21 cellular contexts compared by ENCODE assay signal in genomic region chr20:49599746-49600113, GRCh38. TPM values are rescaled to one million over a fixed set of nuclear protein-coding genes. Genes with fewer than 3 reads are reported as not detected.
DNase-seq lines count a peak whose midpoint lies in the region; ATAC-seq, FAIRE-seq and TF ChIP-seq lines count a peak whose summit lies in the region.
"Had no signal": no experiment of that assay in that cellular context is flagged by ENCODE, and none has a peak within 500 bp of the region (broad histone marks: within the 10 kb centered on the region; RNA-seq: fewer than 3 reads in every experiment).

No MANE protein-coding gene starts in this region.

- peaks cover 34% of the 10 kb centered on the region for H3K36me3 Mint-ChIP-seq in T-helper 1 cell treated with Interleukin-12 subunit alpha and Interleukin-12 subunit beta and Interleukin-4 antibody, amounts not matched to agents 30 μg/mL and 1 μg/mL, for 36 hours (ENCODE audit: low read depth)
- H3K36me3 Mint-ChIP-seq in natural killer cell treated with Interleukin-12 subunit alpha and Interleukin-12 subunit beta and Interleukin-15 and Interleukin-18, amount 100 ng/mL, for 72 hours = peaks cover 5% of the 10 kb centered on the region
- no peaks in the 10 kb centered on the region for H3K36me3 Mint-ChIP-seq in natural killer cell
- H3K36me3 Mint-ChIP-seq: CD8-positive, alpha-beta memory T cell had no signal

- H3K4me1 Mint-ChIP-seq in T-helper 1 cell treated with Interleukin-12 subunit alpha and Interleukin-12 subunit beta and Interleukin-4 antibody, amounts not matched to agents 30 μg/mL and 1 μg/mL, for 36 hours (ENCODE audit: low read depth) = peaks cover 48% of the 10 kb centered on the region
- H3K4me1 Mint-ChIP-seq in natural killer cell treated with Interleukin-12 subunit alpha and Interleukin-12 subunit beta and Interleukin-15 and Interleukin-18, amount 100 ng/mL, for 72 hours (ENCODE audit: low read depth in 2 of 2) = peaks cover 19 to 24% of the 10 kb centered on the region in 2 donors
- H3K4me1 Mint-ChIP-seq in natural killer cell = peaks cover 18 to 19% of the 10 kb centered on the region in 2 donors

- no peaks in the 10 kb centered on the region for H3K9me3 ChIP-seq in K562 (replicated peaks; ENCODE audit: control insufficient read depth, insufficient read depth, low read depth, low read length)

- TF ChIP-seq CTCF in natural killer cell (IDR thresholded peaks at IDR 0.05) (no peak), K562 (IDR thresholded peaks at IDR 0.05 in 2 of 3, conservative IDR thresholded peaks at IDR 0.05 in 1 of 3; ENCODE audit: insufficient read depth in 2 of 3, low read depth in 1 of 3, low read length in 3 of 3) (no peak)

- H3K4me3 Mint-ChIP-seq in T-helper 1 cell treated with Interleukin-12 subunit alpha and Interleukin-12 subunit beta and Interleukin-4 antibody, amounts not matched to agents 30 μg/mL and 1 μg/mL, for 36 hours = no peak overlapping the region
- no peak overlapping the region for H3K4me3 Mint-ChIP-seq in natural killer cell treated with Interleukin-12 subunit alpha and Interleukin-12 subunit beta and Interleukin-15 and Interleukin-18, amount 100 ng/mL, for 72 hours
- no peak overlapping the region for H3K4me3 Mint-ChIP-seq in natural killer cell
- H3K4me3 Mint-ChIP-seq: CD8-positive, alpha-beta memory T cell had no signal

- no peak overlapping the region for H3K9ac ChIP-seq in K562 (ENCODE audit: insufficient read depth in 1 of 2, low read depth in 2 of 2, low read length in 2 of 2)

- 0 out of 5 replicates have a peak, but pooled peaks cover 0 to 3% of the 10 kb centered on the region in 2 experiments for H3K4me1 ChIP-seq in K562 (replicated peaks in 1 of 2; ENCODE audit: control insufficient read depth in 2 of 2, insufficient read depth in 2 of 2, low read length in 2 of 2)

- TF ChIP-seq POLR2A in K562 (conservative IDR thresholded peaks at IDR 0.05) = no peak

- no TSS peak for BruUV-seq in K562 (replicated peaks; lab: Mats Ljungman, UMichigan)

- H3K27me3 ChIP-seq in K562 (ENCODE audit: control insufficient read depth in 2 of 2, insufficient read depth in 2 of 2, low read length in 2 of 2) = peaks cover 21 to 37% of the 10 kb centered on the region in 2 experiments; a peak in 4 of 5 replicates

- intact Hi-C loops in natural killer cell (cut with micrococcal nuclease) = no loop called here
- intact Hi-C loops in K562 (cut with micrococcal nuclease) = no loop called here

- H3K36me3 ChIP-seq in K562 (ENCODE audit: control insufficient read depth, insufficient read depth, low read length) = no peaks in the 10 kb centered on the region

- DNase-seq in T-helper 1 cell (no peak), natural killer cell (no peak), K562 (ENCODE audit: extremely low read depth in 1 of 4, low spot score in 3 of 4) (no peak), Kasumi-1 (lab: John Stamatoyannopoulos, UW) (no peak)
- DNase-seq in natural killer cell treated with Interleukin-12 subunit alpha and Interleukin-12 subunit beta and Interleukin-15 and Interleukin-18, amount 100 ng/mL, for 72 hours (ENCODE audit: low spot score) = peak; percentile 32
- DNase-seq: CD8-positive, alpha-beta memory T cell; DMS79 treated with DMSO at 0.1 percent for 48 hours; H7; MV-4-11; NCI-H1417 treated with DMSO at 0.1 percent for 48 hours; NCI-H2029 treated with DMSO at 0.1 percent for 48 hours; NCI-H2171 treated with DMSO at 0.1 percent for 48 hours; NCI-H446 treated with DMSO at 0.1 percent for 48 hours; NK-92 treated with Interleukin-12 subunit alpha and Interleukin-12 subunit beta, amount 100 ng/mL, for 24 hours; SHP77 had no signal

- H4K20me1 ChIP-seq in K562 (replicated peaks; ENCODE audit: control insufficient read depth, insufficient read depth, low read length) = peaks cover 4% of the 10 kb centered on the region; the same call in 1 of the 2 replicates

- ATAC-seq in natural killer cell treated with Interleukin-12 subunit alpha and Interleukin-12 subunit beta and Interleukin-15 and Interleukin-18, amount 100 ng/mL, for 72 hours = no peak
- no peak for ATAC-seq in natural killer cell
- ATAC-seq in K562 = no peak
- no peak for ATAC-seq in HG03095 (IDR thresholded peaks at IDR 0.05; ENCODE audit: unreplicated experiment)
- no peak for ATAC-seq in HG03442 (IDR thresholded peaks at IDR 0.05; ENCODE audit: unreplicated experiment)

- in situ Hi-C loops in K562 (cut with MboI) = loop anchor here (10.0 kb wide), 1 partner anchor 55 kb away; no protein-coding TSS in a partner anchor

- TF ChIP-seq RAD21 in K562 (CRISPR knock-in tag; conservative IDR thresholded peaks at IDR 0.05 in 1 of 2, IDR thresholded peaks at IDR 0.05 in 1 of 2) = no peak

- H3K79me2 ChIP-seq in K562 (ENCODE audit: control insufficient read depth, insufficient read depth, low read length) = no peaks in the 10 kb centered on the region

- H3K9me3 Mint-ChIP-seq in T-helper 1 cell treated with Interleukin-12 subunit alpha and Interleukin-12 subunit beta and Interleukin-4 antibody, amounts not matched to agents 30 μg/mL and 1 μg/mL, for 36 hours = no peaks in the 10 kb centered on the region
- H3K9me3 Mint-ChIP-seq in natural killer cell treated with Interleukin-12 subunit alpha and Interleukin-12 subunit beta and Interleukin-15 and Interleukin-18, amount 100 ng/mL, for 72 hours = no peaks in the 10 kb centered on the region
- H3K9me3 Mint-ChIP-seq in natural killer cell = no peaks in the 10 kb centered on the region

- no peak overlapping the region for H3K27ac ChIP-seq in K562 (ENCODE audit: extremely low read depth, low read depth, low read length)
- H3K27ac ChIP-seq: 22Rv1 had no signal

- H3K9me1 ChIP-seq in K562 (ENCODE audit: control insufficient read depth, insufficient read depth, low read length) = no peaks in the 10 kb centered on the region

- no peak overlapping the region for H3K4me2 ChIP-seq in K562 (ENCODE audit: insufficient read depth, low read length)

- no peaks in the 10 kb centered on the region for H3K27me3 Mint-ChIP-seq in T-helper 1 cell treated with Interleukin-12 subunit alpha and Interleukin-12 subunit beta and Interleukin-4 antibody, amounts not matched to agents 30 μg/mL and 1 μg/mL, for 36 hours (ENCODE audit: low read depth)
- no peaks in the 10 kb centered on the region for H3K27me3 Mint-ChIP-seq in natural killer cell treated with Interleukin-12 subunit alpha and Interleukin-12 subunit beta and Interleukin-15 and Interleukin-18, amount 100 ng/mL, for 72 hours
- H3K27me3 Mint-ChIP-seq in natural killer cell (ENCODE audit: low read depth in 2 of 2) = peaks cover 0 to 3% of the 10 kb centered on the region in 2 donors
- H3K27me3 Mint-ChIP-seq: CD8-positive, alpha-beta memory T cell had no signal

- peak overlapping the region; percentile 12 for H3K27ac Mint-ChIP-seq in T-helper 1 cell treated with Interleukin-12 subunit alpha and Interleukin-12 subunit beta and Interleukin-4 antibody, amounts not matched to agents 30 μg/mL and 1 μg/mL, for 36 hours
- H3K27ac Mint-ChIP-seq in natural killer cell treated with Interleukin-12 subunit alpha and Interleukin-12 subunit beta and Interleukin-15 and Interleukin-18, amount 100 ng/mL, for 72 hours = peak overlapping the region; percentile 44 to 80
- H3K27ac Mint-ChIP-seq in natural killer cell = no peak overlapping the region

- TF ChIP-seq EP300 in K562 (IDR thresholded peaks at IDR 0.05; ENCODE audit: low read length) = no peak

- no peak overlapping the region for H2AFZ ChIP-seq in K562 (ENCODE audit: low read depth, low read length)

- 0% methylated on average over 4 of the region's 4 CpGs for WGBS in K562 (ENCODE audit: insufficient coverage, low coverage, missing lambda C conversion rate)

- H3K4me3 ChIP-seq in K562 = no peak overlapping the region

- POLR2A ChIA-PET in K562 (lab: Yijun Ruan, JAX) = no interaction called here

- CTCF ChIA-PET in K562 (lab: Yijun Ruan, JAX; ENCODE audit: low intra/inter-chr PET ratio) = no interaction called here

- no peak for FAIRE-seq in K562 (lab: Jason Lieb, UNC)

RNA-seq across cellular contexts. Expression of gene PTGIS, which starts 31.8 kb away (rescaled TPM):
- total RNA-seq in natural killer cell treated with Interleukin-12 subunit alpha and Interleukin-12 subunit beta and Interleukin-15 and Interleukin-18, amount 100 ng/mL, for 72 hours = under 1 TPM in 1 of 2 donors, not detected in 1; 0.08 TPM
- total RNA-seq in natural killer cell (not detected), K562 (2014; rRNA removed) (not detected in 2 replicates), K562 (2014; rRNA removed; fragmentation: Illumina TruSeq; extraction: Trizol) (not detected in 2 replicates), K562 (2015; rRNA removed; fragmentation: Illumina TruSeq; extraction: Trizol) (not detected in 2 replicates), K562 (2021) (0.16 TPM in 1 of 2 replicates, not detected in the other)
- not detected in 2 replicates for total RNA-seq in K562 (2011; cell fraction: chromatin; rRNA removed; ENCODE audit: low replicate concordance)
- total RNA-seq in K562 (2011; cell fraction: nucleolus; rRNA removed) = not detected in 2 replicates
- not detected in 2 replicates for total RNA-seq in K562 (2011; cell fraction: nucleoplasm; rRNA removed)
- polyA plus RNA-seq in K562 (2011; rRNA removed) (not detected in 2 replicates), K562 (2014; fragmentation: Illumina TruSeq; extraction: Trizol) (not detected in 2 replicates), K562 (2014; fragmentation: Nextera tagmentation; extraction: Ambion mirVana) (not detected), K562 (2014; rRNA removed) (not detected in 2 replicates)
- 0.01 TPM in 1 of 2 replicates, not detected in the other for polyA plus RNA-seq in K562 (2011; cell fraction: cytosol; rRNA removed)
- not detected in 2 replicates for polyA plus RNA-seq in K562 (2011; cell fraction: nucleus; rRNA removed)
- not detected in 2 replicates for polyA plus RNA-seq in K562 (2012)
- polyA minus RNA-seq in K562 (2011; rRNA and poly(A)+ RNA removed) = not detected in 2 replicates
- polyA minus RNA-seq in K562 (2011; cell fraction: cytosol; rRNA and poly(A)+ RNA removed) = not detected in 2 replicates
- not detected in 2 replicates for polyA minus RNA-seq in K562 (2011; cell fraction: nucleus; rRNA and poly(A)+ RNA removed)
- total RNA-seq: HT-29, OCI-LY7 had no signal

Comparison
In these comparisons a context has a peak if more than half of its experiments do, and no peak if none do; other contexts are left out.
1. H3K27ac Mint-ChIP-seq: peak in T-helper 1 cell treated with Interleukin-12 subunit alpha and Interleukin-12 subunit beta and Interleukin-4 antibody, amounts not matched to agents 30 μg/mL and 1 μg/mL, for 36 hours (single experiment) and natural killer cell treated with Interleukin-12 subunit alpha and Interleukin-12 subunit beta and Interleukin-15 and Interleukin-18, amount 100 ng/mL, for 72 hours (2 of 2); none in natural killer cell (0 of 2).